ENCODE assay signal across 8 cellular contexts in the genomic region with DNA sequence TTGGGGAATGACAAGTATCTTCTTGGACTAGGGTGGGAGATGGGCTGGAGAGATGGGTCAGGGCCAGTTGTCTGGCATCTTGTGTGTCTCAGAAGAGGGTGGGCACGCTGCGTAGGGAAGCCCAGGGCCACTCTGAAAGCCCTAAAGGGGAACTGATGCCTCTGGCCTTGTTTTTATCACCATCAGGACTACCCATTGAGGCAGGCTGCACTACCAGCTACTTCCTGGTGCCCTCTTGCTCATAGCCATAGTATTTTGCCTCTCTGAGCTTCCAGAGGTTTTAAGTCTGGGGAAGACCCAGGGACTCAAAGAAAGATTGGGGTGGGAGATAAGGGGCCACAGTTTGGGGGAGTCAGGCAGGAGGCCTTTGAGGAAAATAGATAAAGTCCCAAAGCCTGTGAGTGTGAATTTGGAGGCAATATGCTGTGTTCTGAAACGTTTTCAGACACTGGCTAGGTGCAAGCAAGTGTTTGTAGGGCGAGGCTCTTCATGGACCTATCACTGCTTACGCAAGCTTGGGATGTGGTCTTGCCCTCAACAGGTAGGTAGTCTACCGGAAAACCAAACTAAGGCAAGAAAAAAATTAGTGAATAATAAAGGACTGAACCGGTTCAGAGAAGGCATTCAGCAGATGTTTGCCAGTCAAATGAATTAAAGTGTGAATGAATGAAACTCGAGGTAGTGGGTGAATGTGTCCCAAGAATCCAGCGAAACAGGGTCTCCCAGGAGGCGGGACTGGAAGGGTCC. TPM values are rescaled to one million over a fixed set of nuclear protein-coding genes. Genes with fewer than 3 reads are reported as not detected.
DNase-seq lines count a peak whose midpoint lies in the region; ATAC-seq and TF ChIP-seq lines count a peak whose summit lies in the region.

No MANE protein-coding gene starts in this region.

- peak overlapping the region; percentile 86 for H2AFZ ChIP-seq in mammary epithelial cell (ENCODE audit: low read depth, low read length)

- no peaks in the 10 kb centered on the region for H4K20me1 ChIP-seq in mammary epithelial cell (ENCODE audit: insufficient read depth, low read length)

- H3K27me3 ChIP-seq in mammary epithelial cell (ENCODE audit: insufficient read depth, low read length) (peaks cover 11% of the 10 kb centered on the region), muscle layer of colon (ENCODE audit: control insufficient read depth in 1 of 2, insufficient read depth in 2 of 2, low read length in 2 of 2) (no peaks in the 10 kb centered on the region)

- WGBS in mammary epithelial cell (ENCODE audit: low coverage, missing lambda C conversion rate): 86% methylated on average over 7 of the region's 10 CpGs

- BruUV-seq in mammary epithelial cell (replicated peaks; lab: Mats Ljungman, UMichigan): no TSS peak

- H3K9ac ChIP-seq in mammary epithelial cell (ENCODE audit: insufficient read depth, low read length) (no peak overlapping the region), muscle layer of colon (ENCODE audit: low read length) (peak overlapping the region; percentile 61)

- H3K4me1 ChIP-seq in mammary epithelial cell (ENCODE audit: insufficient read depth, low read length) (peaks cover 19% of the 10 kb centered on the region), muscle layer of colon (ENCODE audit: insufficient read depth, low read length) (peaks cover 25% of the 10 kb centered on the region)

- peaks cover 42% of the 10 kb centered on the region for H3K4me1 Mint-ChIP-seq in HFFc6 (ENCODE audit: low read depth)

- no peaks in the 10 kb centered on the region; the same call in 1 of the 2 replicates for H3K27me3 Mint-ChIP-seq in HFFc6 (ENCODE audit: insufficient read depth)

- POLR2A ChIA-PET in AG04449 (lab: Yijun Ruan, JAX): no interaction called here

- H3K4me3 ChIP-seq in AG04449 (ENCODE audit: low read depth, low read length) (peak overlapping the region; percentile 73), mammary epithelial cell (replicated peaks in 1 of 3; ENCODE audit: insufficient read depth in 1 of 3, low read depth in 2 of 3, low read length in 3 of 3) (no peak overlapping the region), muscle layer of colon (ENCODE audit: low read depth in 1 of 2, low read length in 2 of 2) (peak overlapping the region; percentile 41 to 93)

- DNase-seq in AG04449 (ENCODE audit: low read depth, low spot score): no peak
- no peak for DNase-seq in HFFc6
- DNase-seq in mammary epithelial cell: no peak
- no peak for DNase-seq in SW480 (ENCODE audit: low spot score)
- no peak for DNase-seq in NCI-H510A (lab: John Stamatoyannopoulos, UW)

- no peaks in the 10 kb centered on the region for H3K79me2 ChIP-seq in mammary epithelial cell (ENCODE audit: insufficient read depth, low read length)

- H3K9me3 Mint-ChIP-seq in HFFc6: no peaks in the 10 kb centered on the region

- in situ Hi-C loops in mammary epithelial cell (cut with MboI; ENCODE audit: low sequenced_read_pairs in 2 of 2): no loop called here

- no peak for TF ChIP-seq CTCF in AG04449 (IDR thresholded peaks at IDR 0.05; ENCODE audit: insufficient read depth, low read length, missing control alignments)
- no peak for TF ChIP-seq CTCF in HFFc6 (IDR thresholded peaks at IDR 0.05)
- no peak for TF ChIP-seq CTCF in mammary epithelial cell (conservative IDR thresholded peaks at IDR 0.05 in 1 of 2, IDR thresholded peaks at IDR 0.05 in 1 of 2; ENCODE audit: extremely low read depth in 1 of 2, insufficient read depth in 1 of 2, low read depth in 1 of 2, low read length in 2 of 2)

- H3K27ac ChIP-seq in mammary epithelial cell (ENCODE audit: insufficient read depth, low read depth, low read length) (no peak overlapping the region), muscle layer of colon (ENCODE audit: low read depth, low read length) (peak overlapping the region; percentile 93)

- H3K4me2 ChIP-seq in mammary epithelial cell (ENCODE audit: insufficient read depth, low read depth, low read length): peak overlapping the region; percentile 99

- H3K4me3 Mint-ChIP-seq in HFFc6: peak overlapping the region; percentile 78

- no peak overlapping the region for H3K27ac Mint-ChIP-seq in HFFc6

- intact Hi-C loops in mammary epithelial cell (cut with micrococcal nuclease): loop anchor here (1.0 to 5.0 kb wide), 3 partner anchors 22 to 62 kb away; no protein-coding TSS in a partner anchor

- CTCF ChIA-PET in AG04449 (lab: Yijun Ruan, JAX): interaction anchor here (3.0 kb wide), 1 partner anchor 10 kb away, joined by 23 read pairs; no protein-coding TSS in a partner anchor
- CTCF ChIA-PET in mammary epithelial cell (lab: Charles Lee; ENCODE audit: low non-redundant PET): no interaction called here

- no peaks in the 10 kb centered on the region for H3K9me3 ChIP-seq in mammary epithelial cell (replicated peaks; ENCODE audit: insufficient read depth, low read length)
- H3K9me3 ChIP-seq in muscle layer of colon (ENCODE audit: low read length): no peaks in the 10 kb centered on the region

- no peaks in the 10 kb centered on the region for H3K36me3 Mint-ChIP-seq in HFFc6 (ENCODE audit: low read depth)

- H3K36me3 ChIP-seq in mammary epithelial cell (ENCODE audit: insufficient read depth, low read length) (no peaks in the 10 kb centered on the region), muscle layer of colon (ENCODE audit: insufficient read depth, low read length) (no peaks in the 10 kb centered on the region)

- ATAC-seq in HG03039 (IDR thresholded peaks at IDR 0.05; ENCODE audit: unreplicated experiment): no peak
- ATAC-seq in HG03045 (IDR thresholded peaks at IDR 0.05; ENCODE audit: unreplicated experiment): no peak

- dilution Hi-C loops in mammary epithelial cell (cut with HindIII; ENCODE audit: low sequenced_read_pairs): loop anchor here (5.0 kb wide), 1 partner anchor 34 kb away; no protein-coding TSS in a partner anchor

RNA-seq across cellular contexts. Expression of gene ITGB3, which starts 0.7 kb away (rescaled TPM):
- 1 to 10 TPM; 2.2 to 4.1 (median 2.9) TPM for total RNA-seq in HFFc6 (2021; fragmentation: NEBNext Ultra II Directional; extraction: Animal tissue kit (Norgen Biotek cat#: 25700))
- 10 to 100 TPM in 1 of 2 donors, 1 to 10 TPM in 1; 1.3 to 28.7 TPM for total RNA-seq in mammary epithelial cell
- 0.20 TPM for polyA plus RNA-seq in mammary epithelial cell
- polyA minus RNA-seq in mammary epithelial cell: not detected

RNA-seq across cellular contexts. Expression of gene MYL4, which starts 43.8 kb away (rescaled TPM):
- not detected for total RNA-seq in HFFc6 (2021; fragmentation: NEBNext Ultra II Directional; extraction: Animal tissue kit (Norgen Biotek cat#: 25700))
- not detected for total RNA-seq in mammary epithelial cell
- polyA plus RNA-seq in mammary epithelial cell: not detected
- polyA minus RNA-seq in mammary epithelial cell: not detected

Comparison
In these comparisons a context has a peak if more than half of its experiments do, and no peak if none do; other contexts are left out.
1. H3K4me3 ChIP-seq: peak in AG04449 (single experiment) and muscle layer of colon (2 of 2); none in mammary epithelial cell (0 of 3).